Comparison of ENCODE assay signal across 10 cellular contexts in the genomic region with DNA sequence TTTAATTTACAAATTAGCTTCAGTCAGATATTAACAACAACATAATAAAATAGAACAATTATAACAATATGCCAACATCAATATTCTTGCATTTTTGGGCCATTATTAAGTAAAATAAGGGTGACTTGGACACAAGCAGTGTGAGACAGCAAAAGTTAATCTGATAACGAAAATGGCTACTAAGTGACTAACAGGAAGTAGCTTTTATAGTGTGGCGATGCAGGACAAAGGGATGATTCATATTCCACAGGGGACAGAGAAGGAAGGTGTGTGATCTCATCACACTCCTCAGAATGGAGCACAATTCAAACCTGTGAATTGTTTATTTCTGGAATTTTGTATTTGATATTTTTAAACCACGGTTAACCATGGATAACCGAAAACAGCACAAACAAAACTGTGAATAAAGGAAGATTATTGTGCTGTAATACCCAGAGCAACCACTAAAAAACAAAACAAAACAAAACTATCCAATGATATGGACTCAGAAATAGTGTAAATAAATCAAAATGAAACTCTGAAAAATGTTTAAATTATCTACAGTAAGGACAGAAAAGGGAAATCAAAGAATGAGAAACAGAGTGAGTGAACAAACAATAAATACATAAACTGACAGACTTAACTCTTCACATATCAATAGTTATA.
DNase-seq lines count a peak whose midpoint lies in the region; ATAC-seq, FAIRE-seq and TF ChIP-seq lines count a peak whose summit lies in the region.
"Had no signal": no experiment of that assay in that cellular context is flagged by ENCODE, and none has a peak within 500 bp of the region (broad histone marks: within the 10 kb centered on the region; RNA-seq: fewer than 3 reads in every experiment).

No MANE protein-coding gene starts in this region.

- TF ChIP-seq POLR2A in body of pancreas (IDR thresholded peaks at IDR 0.05): no peak

- H3K9me3 ChIP-seq in body of pancreas: no peaks in the 10 kb centered on the region

- no peak overlapping the region for H3K4me3 ChIP-seq in fibroblast of mammary gland (ENCODE audit: control insufficient read depth, low read depth, low read length)
- H3K4me3 ChIP-seq in body of pancreas: no peak overlapping the region

- DNase-seq in NOMO-1 treated with DMSO at 0.1 percent for 48 hours (lab: John Stamatoyannopoulos, UW; ENCODE audit: unreplicated experiment) (peak; percentile 46), NOMO-1 treated with dmso at 0.1 percent for 144 hours (lab: John Stamatoyannopoulos, UW; ENCODE audit: unreplicated experiment) (no peak), fibroblast of mammary gland (ENCODE audit: low read depth) (peak; percentile 63), urothelium cell line (ENCODE audit: low spot score) (peak; percentile 56), body of pancreas (no peak), cerebellar nuclear complex (lab: John Stamatoyannopoulos, UW) (no peak)
- DNase-seq: activated T-cell treated with anti-CD3 and anti-CD28 coated beads, Interleukin-2, amount 50 U/mL, for 4 hours; head of caudate nucleus had no signal

- no peaks in the 10 kb centered on the region for H3K27me3 ChIP-seq in body of pancreas

- 71 to 73% methylated on average over 4 of the region's 4 CpGs for WGBS in body of pancreas, 2 donors

- H3K4me1 ChIP-seq in body of pancreas: no peaks in the 10 kb centered on the region

- ATAC-seq in body of pancreas (no peak), GM19035 (IDR thresholded peaks at IDR 0.05; ENCODE audit: unreplicated experiment) (no peak)
- ATAC-seq: activated T-cell treated with anti-CD3 and anti-CD28 coated beads, Interleukin-2, amount 50 U/mL, for 4 hours had no signal

- no peak overlapping the region for H3K27ac ChIP-seq in body of pancreas

- intact Hi-C loops in body of pancreas (cut with DNase I): no loop called here

- FAIRE-seq in urothelium cell line (lab: Jason Lieb, UNC): no peak

- H3K36me3 ChIP-seq in body of pancreas (replicated peaks in 1 of 2; ENCODE audit: insufficient read depth in 1 of 2, low read depth in 2 of 2): no peaks in the 10 kb centered on the region

- TF ChIP-seq CTCF in fibroblast of mammary gland (conservative IDR thresholded peaks at IDR 0.05; ENCODE audit: control insufficient read depth, insufficient read depth, low read depth, low read length): peak; percentile 14
- TF ChIP-seq CTCF in body of pancreas (IDR thresholded peaks at IDR 0.05): peak in 1 of 7 experiments; percentile 36

TF ChIP-seq in PFSK-1, 5 proteins besides CTCF, POLR2A, EP300 and RAD21:
- TF ChIP-seq, protein P1, sequence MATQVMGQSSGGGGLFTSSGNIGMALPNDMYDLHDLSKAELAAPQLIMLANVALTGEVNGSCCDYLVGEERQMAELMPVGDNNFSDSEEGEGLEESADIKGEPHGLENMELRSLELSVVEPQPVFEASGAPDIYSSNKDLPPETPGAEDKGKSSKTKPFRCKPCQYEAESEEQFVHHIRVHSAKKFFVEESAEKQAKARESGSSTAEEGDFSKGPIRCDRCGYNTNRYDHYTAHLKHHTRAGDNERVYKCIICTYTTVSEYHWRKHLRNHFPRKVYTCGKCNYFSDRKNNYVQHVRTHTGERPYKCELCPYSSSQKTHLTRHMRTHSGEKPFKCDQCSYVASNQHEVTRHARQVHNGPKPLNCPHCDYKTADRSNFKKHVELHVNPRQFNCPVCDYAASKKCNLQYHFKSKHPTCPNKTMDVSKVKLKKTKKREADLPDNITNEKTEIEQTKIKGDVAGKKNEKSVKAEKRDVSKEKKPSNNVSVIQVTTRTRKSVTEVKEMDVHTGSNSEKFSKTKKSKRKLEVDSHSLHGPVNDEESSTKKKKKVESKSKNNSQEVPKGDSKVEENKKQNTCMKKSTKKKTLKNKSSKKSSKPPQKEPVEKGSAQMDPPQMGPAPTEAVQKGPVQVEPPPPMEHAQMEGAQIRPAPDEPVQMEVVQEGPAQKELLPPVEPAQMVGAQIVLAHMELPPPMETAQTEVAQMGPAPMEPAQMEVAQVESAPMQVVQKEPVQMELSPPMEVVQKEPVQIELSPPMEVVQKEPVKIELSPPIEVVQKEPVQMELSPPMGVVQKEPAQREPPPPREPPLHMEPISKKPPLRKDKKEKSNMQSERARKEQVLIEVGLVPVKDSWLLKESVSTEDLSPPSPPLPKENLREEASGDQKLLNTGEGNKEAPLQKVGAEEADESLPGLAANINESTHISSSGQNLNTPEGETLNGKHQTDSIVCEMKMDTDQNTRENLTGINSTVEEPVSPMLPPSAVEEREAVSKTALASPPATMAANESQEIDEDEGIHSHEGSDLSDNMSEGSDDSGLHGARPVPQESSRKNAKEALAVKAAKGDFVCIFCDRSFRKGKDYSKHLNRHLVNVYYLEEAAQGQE (IDR thresholded peaks at IDR 0.05; ENCODE audit: insufficient read depth in 1 of 2, low read depth in 2 of 2, low read length in 2 of 2): no peak
- peak; percentile 35; the same call in 1 of the 2 replicates for TF ChIP-seq SIN3A (IDR thresholded peaks at IDR 0.05; ENCODE audit: borderline replicate concordance, insufficient read depth, low read length)

Comparison
In these comparisons a context has a peak if more than half of its experiments do, and no peak if none do; other contexts are left out.
1. DNase-seq: peak in NOMO-1 treated with DMSO at 0.1 percent for 48 hours (single experiment), fibroblast of mammary gland (single experiment) and urothelium cell line (single experiment); none in NOMO-1 treated with dmso at 0.1 percent for 144 hours (single experiment), body of pancreas (0 of 4) and cerebellar nuclear complex (0 of 2).